20 cellular contexts compared by ENCODE assay signal in the genomic region with DNA sequence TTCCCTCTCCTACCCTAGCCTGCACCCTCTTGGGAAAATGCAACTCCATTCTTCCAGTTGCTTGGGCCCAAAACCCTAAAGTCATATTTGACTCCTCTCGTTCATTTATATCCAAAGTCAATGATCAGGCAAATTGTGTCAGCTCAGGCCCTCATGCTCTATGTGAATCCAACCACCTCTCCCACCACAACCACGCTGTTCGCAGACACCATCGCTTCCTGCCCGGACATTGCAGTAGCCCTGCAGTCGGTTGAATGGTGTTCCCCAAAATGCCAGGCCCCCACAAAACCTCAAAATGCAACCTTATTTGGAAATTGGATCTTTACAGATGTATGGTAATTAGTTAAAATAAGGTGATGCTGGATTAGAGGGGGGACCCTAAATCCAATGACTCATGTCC.
DNase-seq lines count a peak whose midpoint lies in the region; FAIRE-seq and TF ChIP-seq lines count a peak whose summit lies in the region.
"Had no signal": no experiment of that assay in that cellular context is flagged by ENCODE, and none has a peak within 500 bp of the region (broad histone marks: within the 10 kb centered on the region; RNA-seq: fewer than 3 reads in every experiment).

No MANE protein-coding gene starts in this region.

- intact Hi-C loops in activated T-helper 1 cell treated with anti-CD3 and anti-CD28 coated beads, Interleukin-12 subunit alpha, Interleukin-12 subunit beta, Interleukin-2, Interleukin-4 antibody, amounts not matched to agents 30 ng/mL and 10 ng/mL and 1 ng/mL, durations not matched to agents 14 hours and 24 hours and 36 hours (cut with micrococcal nuclease) = no loop called here

- DNase-seq in activated naive CD4-positive, alpha-beta T cell treated with anti-CD3 and anti-CD28 coated beads, Interleukin-2, amount 10 ng/mL, durations not matched to agents 7 days and 5 days = no peak
- DNase-seq in activated naive CD4-positive, alpha-beta T cell (lab: John Stamatoyannopoulos, UW) = no peak
- DNase-seq in activated T-helper 1 cell treated with anti-CD3 and anti-CD28 coated beads, Interleukin-12 subunit alpha, Interleukin-12 subunit beta, Interleukin-2, Interleukin-4 antibody, amounts not matched to agents 30 ng/mL and 10 ng/mL and 1 ng/mL, durations not matched to agents 14 hours and 24 hours and 36 hours (ENCODE audit: low spot score) = no peak
- DNase-seq in endothelial cell (ENCODE audit: low spot score) (no peak), superior temporal gyrus (ENCODE audit: extremely low spot score) (peak; percentile 27), D721Med (ENCODE audit: insufficient read length, low spot score) (no peak), NCI-H1694 treated with DMSO at 0.1 percent for 48 hours (lab: John Stamatoyannopoulos, UW) (no peak), HAP-1 (ENCODE audit: low spot score in 2 of 2) (no peak)
- DNase-seq: activated effector memory CD4-positive, alpha-beta T cell treated with Interleukin-2 at 50 U/mL for 16 hours; foreskin melanocyte; GOT3; IMR-90; MG63; NCI-H187 treated with DMSO at 0.1 percent for 48 hours; NK-92 treated with Interleukin-12 subunit alpha and Interleukin-12 subunit beta, amount 100 ng/mL, for 24 hours; right cardiac atrium; RPMI8226 had no signal

- TF ChIP-seq CTCF in endothelial cell (IDR thresholded peaks at IDR 0.05; ENCODE audit: unreplicated experiment) (no peak), D721Med (IDR thresholded peaks at IDR 0.05; ENCODE audit: insufficient read depth, missing control alignments) (no peak)

- H3K27me3 Mint-ChIP-seq in activated naive CD4-positive, alpha-beta T cell treated with anti-CD3 and anti-CD28 coated beads, Interleukin-2, amount 10 ng/mL, durations not matched to agents 7 days and 5 days = no peaks in the 10 kb centered on the region
- no peaks in the 10 kb centered on the region for H3K27me3 Mint-ChIP-seq in activated T-helper 1 cell treated with anti-CD3 and anti-CD28 coated beads, Interleukin-12 subunit alpha, Interleukin-12 subunit beta, Interleukin-2, Interleukin-4 antibody, amounts not matched to agents 30 ng/mL and 10 ng/mL and 1 ng/mL, durations not matched to agents 14 hours and 24 hours and 36 hours (ENCODE audit: insufficient read depth)
- peaks cover 17% of the 10 kb centered on the region for H3K27me3 Mint-ChIP-seq in endothelial cell (ENCODE audit: unreplicated experiment)

- H3K4me3 ChIP-seq in HAP-1 = no peak overlapping the region
- H3K4me3 ChIP-seq: coronary artery, MG63, mucosa of descending colon had no signal

- no peaks in the 10 kb centered on the region for H3K9me3 Mint-ChIP-seq in activated naive CD4-positive, alpha-beta T cell treated with anti-CD3 and anti-CD28 coated beads, Interleukin-2, amount 10 ng/mL, durations not matched to agents 7 days and 5 days
- H3K9me3 Mint-ChIP-seq in activated T-helper 1 cell treated with anti-CD3 and anti-CD28 coated beads, Interleukin-12 subunit alpha, Interleukin-12 subunit beta, Interleukin-2, Interleukin-4 antibody, amounts not matched to agents 30 ng/mL and 10 ng/mL and 1 ng/mL, durations not matched to agents 14 hours and 24 hours and 36 hours = no peaks in the 10 kb centered on the region
- no peaks in the 10 kb centered on the region for H3K9me3 Mint-ChIP-seq in endothelial cell (ENCODE audit: unreplicated experiment)

- no peaks in the 10 kb centered on the region for H3K36me3 ChIP-seq in HAP-1 (replicated peaks)
- H3K36me3 ChIP-seq: MG63 had no signal

- peaks cover 59% of the 10 kb centered on the region for H3K36me3 Mint-ChIP-seq in activated naive CD4-positive, alpha-beta T cell treated with anti-CD3 and anti-CD28 coated beads, Interleukin-2, amount 10 ng/mL, durations not matched to agents 7 days and 5 days
- peaks cover 48% of the 10 kb centered on the region for H3K36me3 Mint-ChIP-seq in activated T-helper 1 cell treated with anti-CD3 and anti-CD28 coated beads, Interleukin-12 subunit alpha, Interleukin-12 subunit beta, Interleukin-2, Interleukin-4 antibody, amounts not matched to agents 30 ng/mL and 10 ng/mL and 1 ng/mL, durations not matched to agents 14 hours and 24 hours and 36 hours (ENCODE audit: low read depth)
- H3K36me3 Mint-ChIP-seq in endothelial cell (ENCODE audit: low read depth, unreplicated experiment) = peaks cover 76% of the 10 kb centered on the region

- no peaks in the 10 kb centered on the region for H3K9me3 ChIP-seq in HAP-1
- H3K9me3 ChIP-seq: mucosa of descending colon had no signal

- no peaks in the 10 kb centered on the region for H3K4me1 ChIP-seq in HAP-1

- H3K27me3 ChIP-seq in HAP-1 (ENCODE audit: low read depth) = no peaks in the 10 kb centered on the region
- H3K27me3 ChIP-seq: MG63 had no signal

- no peak overlapping the region for H3K4me3 Mint-ChIP-seq in activated naive CD4-positive, alpha-beta T cell treated with anti-CD3 and anti-CD28 coated beads, Interleukin-2, amount 10 ng/mL, durations not matched to agents 7 days and 5 days
- H3K4me3 Mint-ChIP-seq in activated T-helper 1 cell treated with anti-CD3 and anti-CD28 coated beads, Interleukin-12 subunit alpha, Interleukin-12 subunit beta, Interleukin-2, Interleukin-4 antibody, amounts not matched to agents 30 ng/mL and 10 ng/mL and 1 ng/mL, durations not matched to agents 14 hours and 24 hours and 36 hours = no peak overlapping the region
- peak overlapping the region; percentile 81 for H3K4me3 Mint-ChIP-seq in endothelial cell (ENCODE audit: unreplicated experiment)

- no peak for FAIRE-seq in D721Med (lab: Jason Lieb, UNC)
- FAIRE-seq: urothelium cell line had no signal

- H3K4me1 Mint-ChIP-seq in activated naive CD4-positive, alpha-beta T cell treated with anti-CD3 and anti-CD28 coated beads, Interleukin-2, amount 10 ng/mL, durations not matched to agents 7 days and 5 days = peaks cover 29% of the 10 kb centered on the region
- H3K4me1 Mint-ChIP-seq in activated T-helper 1 cell treated with anti-CD3 and anti-CD28 coated beads, Interleukin-12 subunit alpha, Interleukin-12 subunit beta, Interleukin-2, Interleukin-4 antibody, amounts not matched to agents 30 ng/mL and 10 ng/mL and 1 ng/mL, durations not matched to agents 14 hours and 24 hours and 36 hours (ENCODE audit: low read depth) = peaks cover 35% of the 10 kb centered on the region
- H3K4me1 Mint-ChIP-seq in endothelial cell (ENCODE audit: unreplicated experiment) = peaks cover 39% of the 10 kb centered on the region

- CTCF ChIA-PET in activated naive CD4-positive, alpha-beta T cell treated with anti-CD3 and anti-CD28 coated beads, Interleukin-2, amount 10 ng/mL, durations not matched to agents 7 days and 5 days (lab: Charles Lee) = interaction anchor here (0.9 kb wide), 1 partner anchor 46 kb away, joined by 3 read pairs; no protein-coding TSS in a partner anchor

- in situ Hi-C loops in HAP-1 (cut with MboI; ENCODE audit: low sequenced_read_pairs) = no loop called here

- peak overlapping the region; percentile 70 for H3K27ac Mint-ChIP-seq in activated naive CD4-positive, alpha-beta T cell treated with anti-CD3 and anti-CD28 coated beads, Interleukin-2, amount 10 ng/mL, durations not matched to agents 7 days and 5 days
- H3K27ac Mint-ChIP-seq in activated T-helper 1 cell treated with anti-CD3 and anti-CD28 coated beads, Interleukin-12 subunit alpha, Interleukin-12 subunit beta, Interleukin-2, Interleukin-4 antibody, amounts not matched to agents 30 ng/mL and 10 ng/mL and 1 ng/mL, durations not matched to agents 14 hours and 24 hours and 36 hours = peak overlapping the region; percentile 82
- peak overlapping the region; percentile 67 for H3K27ac Mint-ChIP-seq in endothelial cell (ENCODE audit: unreplicated experiment)
